9 cellular contexts compared by ENCODE assay signal in genomic region chr1:156897078-156897825, GRCh38. TPM values are rescaled to one million over a fixed set of nuclear protein-coding genes. Genes with fewer than 3 reads are reported as not detected.
DNase-seq lines count a peak whose midpoint lies in the region; ATAC-seq and TF ChIP-seq lines count a peak whose summit lies in the region.
"Had no signal": no experiment of that assay in that cellular context is flagged by ENCODE, and none has a peak within 500 bp of the region (broad histone marks: within the 10 kb centered on the region; RNA-seq: fewer than 3 reads in every experiment).

No MANE protein-coding gene starts in this region.

- H3K27ac ChIP-seq in HCT116 (ENCODE audit: low read depth, low read length) = peak overlapping the region; percentile 88
- peak overlapping the region; percentile 10 for H3K27ac ChIP-seq in right cardiac atrium (ENCODE audit: low read length)
- peak overlapping the region; percentile 78 for H3K27ac ChIP-seq in subcutaneous abdominal adipose tissue (ENCODE audit: low read depth, low read length)

- H3K4me2 ChIP-seq in HCT116 (ENCODE audit: low read length) = peak overlapping the region; percentile 83

- H3K36me3 ChIP-seq in HCT116 (ENCODE audit: control insufficient read depth in 1 of 2, insufficient read depth in 2 of 2, low read length in 2 of 2) (no peaks in the 10 kb centered on the region), subcutaneous abdominal adipose tissue (ENCODE audit: control insufficient read depth in 5 of 5, insufficient read depth in 5 of 5, low read length in 5 of 5) (no peaks in the 10 kb centered on the region)

- WGBS in right cardiac atrium = 63% methylated on average over 14 of the region's 14 CpGs

- H3K9ac ChIP-seq in HCT116 (ENCODE audit: low read length) (peak overlapping the region; percentile 65), subcutaneous abdominal adipose tissue (ENCODE audit: low read length in 5 of 5) (peak overlapping the region in 1 of 5 donors; percentile 65)

- H3K27me3 ChIP-seq in HCT116 (ENCODE audit: insufficient read depth, low read length) = no peaks in the 10 kb centered on the region
- H3K27me3 ChIP-seq in right cardiac atrium (ENCODE audit: control insufficient read depth, insufficient read depth) = no peaks in the 10 kb centered on the region
- H3K27me3 ChIP-seq in subcutaneous abdominal adipose tissue (ENCODE audit: control insufficient read depth in 5 of 5, insufficient read depth in 4 of 5, low read length in 5 of 5) = peaks cover 0 to 16% (median 9%) of the 10 kb centered on the region in 5 donors

- CTCF ChIA-PET in HCT116 (lab: Charles Lee) = interaction anchor here (0.9 to 2.3 kb wide), 4 partner anchors 23 to 295 kb away, joined by 3 to 11 read pairs (median 5); no protein-coding TSS in a partner anchor

- peaks cover 32 to 59% of the 10 kb centered on the region in 2 experiments for H3K4me1 ChIP-seq in HCT116 (ENCODE audit: control insufficient read depth in 1 of 2, insufficient read depth in 2 of 2, low read length in 2 of 2)
- H3K4me1 ChIP-seq in right cardiac atrium (ENCODE audit: control insufficient read depth, insufficient read depth, low read length) = peaks cover 21% of the 10 kb centered on the region
- H3K4me1 ChIP-seq in subcutaneous abdominal adipose tissue (ENCODE audit: control insufficient read depth in 5 of 5, insufficient read depth in 5 of 5, low read length in 5 of 5) = peaks cover 12 to 93% (median 68%) of the 10 kb centered on the region in 5 donors

- intact Hi-C loops in HCT116 (cut with micrococcal nuclease) = no loop called here
- intact Hi-C loops in right cardiac atrium (cut with DNase I) = no loop called here

- H2AFZ ChIP-seq in HCT116 (ENCODE audit: low read depth, low read length, poor library complexity, severe bottlenecking) = no peak overlapping the region

- TF ChIP-seq RAD21 in HCT116 (IDR thresholded peaks at IDR 0.05; ENCODE audit: low read depth) = no peak

- no peaks in the 10 kb centered on the region for H3K9me3 ChIP-seq in HCT116 (ENCODE audit: control insufficient read depth in 1 of 2, insufficient read depth in 1 of 2, low read depth in 1 of 2, low read length in 2 of 2)
- no peaks in the 10 kb centered on the region for H3K9me3 ChIP-seq in right cardiac atrium (ENCODE audit: control insufficient read depth, low read length)
- no peaks in the 10 kb centered on the region for H3K9me3 ChIP-seq in subcutaneous abdominal adipose tissue (ENCODE audit: control insufficient read depth in 5 of 5, low read length in 5 of 5)

- no peaks in the 10 kb centered on the region for H3K79me2 ChIP-seq in HCT116 (ENCODE audit: insufficient read depth, low read length)

- TF ChIP-seq POLR2A in HCT116 (IDR thresholded peaks at IDR 0.05; ENCODE audit: borderline replicate concordance, extremely low read depth, insufficient read depth, insufficient read length) = no peak

- POLR2A ChIA-PET in HCT116 (lab: Charles Lee) = interaction anchor here (0.6 kb wide), 1 partner anchor 798 kb away, joined by 3 read pairs; no protein-coding TSS in a partner anchor

- DNase-seq in HCT116 (ENCODE audit: low read depth, low spot score) (no peak), right cardiac atrium (peak; percentile 22 to 57 (median 49)), globus pallidus (ENCODE audit: low spot score) (no peak)
- no peak for DNase-seq in activated CD8-positive, alpha-beta memory T cell treated with anti-CD3 and anti-CD28 coated beads, Interleukin-2, amount 50 U/mL, for 48 hours
- DNase-seq: NCI-H1105 had no signal

- no peaks in the 10 kb centered on the region for H4K20me1 ChIP-seq in HCT116 (ENCODE audit: insufficient read depth)

- RAD21 ChIA-PET in HCT116 (lab: Charles Lee; ENCODE audit: low non-redundant PET in 1 of 2, low total read pairs in 2 of 2, uncharacterized antibody in 2 of 2, unreplicated experiment in 2 of 2) = no interaction called here

- no peaks in the 10 kb centered on the region for H3K9me2 ChIP-seq in HCT116 (ENCODE audit: insufficient read depth)

- peak; percentile 58 for ATAC-seq in HCT116
- no peak for ATAC-seq in right cardiac atrium
- no peak for ATAC-seq in HG02870 (IDR thresholded peaks at IDR 0.05; ENCODE audit: unreplicated experiment)
- no peak for ATAC-seq in HG02610 (IDR thresholded peaks at IDR 0.05; ENCODE audit: unreplicated experiment)

- peak overlapping the region; percentile 1 to 48; a peak in 3 of 4 replicates for H3K4me3 ChIP-seq in HCT116 (replicated peaks in 1 of 2; ENCODE audit: low read depth in 1 of 2, low read length in 2 of 2)
- H3K4me3 ChIP-seq in WI38 (ENCODE audit: low read depth, low read length) = peak overlapping the region; percentile 1
- H3K4me3 ChIP-seq in right cardiac atrium (ENCODE audit: low read length) = no peak overlapping the region
- peak overlapping the region in 3 of 5 donors; percentile 24 to 44 (median 32) for H3K4me3 ChIP-seq in subcutaneous abdominal adipose tissue (ENCODE audit: low read depth in 1 of 5, low read length in 5 of 5)

- no TSS peak for BruUV-seq in HCT116 (replicated peaks; lab: Mats Ljungman, UMichigan)

- TF ChIP-seq CTCF in HCT116 (IDR thresholded peaks at IDR 0.05 in 2 of 3, conservative IDR thresholded peaks at IDR 0.05 in 1 of 3; ENCODE audit: borderline replicate concordance in 1 of 3, insufficient read depth in 1 of 3, low read depth in 2 of 3, low read length in 2 of 3) = no peak
- no peak for TF ChIP-seq CTCF in WI38 (IDR thresholded peaks at IDR 0.05; ENCODE audit: low read depth, low read length)

TF ChIP-seq in HCT116, 20 proteins besides CTCF, POLR2A, EP300 and RAD21:
- TF ChIP-seq YY1 (IDR thresholded peaks at IDR 0.05; ENCODE audit: extremely low read depth, insufficient replicate concordance, low read depth, low read length) (no peak), EZH2 (IDR thresholded peaks at IDR 0.05) (no peak), ZBTB33 (IDR thresholded peaks at IDR 0.05; ENCODE audit: extremely low read depth, insufficient replicate concordance, low read length) (no peak), SRF (IDR thresholded peaks at IDR 0.05; ENCODE audit: low read depth) (no peak), CEBPB (IDR thresholded peaks at IDR 0.05; ENCODE audit: low read depth) (no peak), ZFX (IDR thresholded peaks at IDR 0.05) (no peak), ATF3 (IDR thresholded peaks at IDR 0.05) (no peak), MAX (IDR thresholded peaks at IDR 0.05) (no peak), EGR1 (IDR thresholded peaks at IDR 0.05; ENCODE audit: low read depth) (no peak), SP1 (IDR thresholded peaks at IDR 0.05; ENCODE audit: low read depth) (no peak), JUND (IDR thresholded peaks at IDR 0.05) (no peak), EZH2phosphoT487 (IDR thresholded peaks at IDR 0.05; ENCODE audit: borderline replicate concordance) (no peak), CBX3 (IDR thresholded peaks at IDR 0.05; ENCODE audit: low read depth) (no peak)

RNA-seq across cellular contexts. Expression of gene PEAR1, which starts 3.7 kb away (rescaled TPM):
- total RNA-seq in HCT116 (2021; ENCODE audit: unreplicated experiment) (10.8 TPM), right cardiac atrium (10 to 100 TPM in 1 of 4 donors, 1 to 10 TPM in 3; 6.6 to 10.3 (median 8.5) TPM)
- polyA plus RNA-seq in HCT116 (2012) = 11.2 and 15.5 TPM in 2 replicates
- 6.9 TPM for polyA plus RNA-seq in right cardiac atrium

RNA-seq across cellular contexts. Expression of gene LRRC71, which starts 23.2 kb away (rescaled TPM):
- total RNA-seq in HCT116 (2021; ENCODE audit: unreplicated experiment) = not detected
- polyA plus RNA-seq in HCT116 (2012) = 0.15 and 0.16 TPM in 2 replicates
- total RNA-seq in right cardiac atrium = under 1 TPM in 1 of 4 donors, not detected in 3; 0.31 TPM
- polyA plus RNA-seq in right cardiac atrium = 0.18 TPM

RNA-seq across cellular contexts. Expression of gene NTRK1, which starts 36.6 kb away (rescaled TPM):
- total RNA-seq in HCT116 (2021; ENCODE audit: unreplicated experiment) (0.89 TPM), right cardiac atrium (1 to 10 TPM; 1.3 to 4.2 (median 1.5) TPM)
- 0.71 and 1.0 TPM in 2 replicates for polyA plus RNA-seq in HCT116 (2012)
- 1.1 TPM for polyA plus RNA-seq in right cardiac atrium

RNA-seq across cellular contexts. Expression of gene INSRR, which starts 38.3 kb away (rescaled TPM):
- not detected for total RNA-seq in HCT116 (2021; ENCODE audit: unreplicated experiment)
- 0.03 and 0.04 TPM in 2 replicates for polyA plus RNA-seq in HCT116 (2012)
- total RNA-seq in right cardiac atrium = under 1 TPM; 0.03 to 0.06 (median 0.06) TPM
- polyA plus RNA-seq in right cardiac atrium = 0.07 TPM

Comparison
In these comparisons a context has a peak if more than half of its experiments do, and no peak if none do; other contexts are left out.
1. DNase-seq: peak in right cardiac atrium (3 of 3); none in HCT116 (single experiment), activated CD8-positive, alpha-beta memory T cell treated with anti-CD3 and anti-CD28 coated beads, Interleukin-2, amount 50 U/mL, for 48 hours (single experiment) and globus pallidus (single experiment).
2. H3K27ac ChIP-seq: peak in every context shown above with its lines; median percentile 88 in HCT116; 78 in subcutaneous abdominal adipose tissue; 10 in right cardiac atrium.